ENCODE assay signal across 8 cellular contexts in genomic region chr10:63265646-63266207, GRCh38.
DNase-seq lines count a peak whose midpoint lies in the region; ATAC-seq and TF ChIP-seq lines count a peak whose summit lies in the region.

No MANE protein-coding gene starts in this region.

- H3K4me3 Mint-ChIP-seq in dendritic cell treated with granulocyte-macrophage colony-stimulating factor and Interleukin-4, amounts not matched to agents 40 ng/mL and 50 ng/mL, for 4 days, result peak overlapping the region; percentile 83
- H3K4me3 Mint-ChIP-seq in natural killer cell treated with Interleukin-12 subunit alpha and Interleukin-12 subunit beta and Interleukin-15 and Interleukin-18, amount 100 ng/mL, for 72 hours, result peak overlapping the region; percentile 99

- H4K20me1 ChIP-seq in Loucy (ENCODE audit: insufficient read depth, low read length, poor library complexity, severe bottlenecking), result peaks cover 66% of the 10 kb centered on the region

- TF ChIP-seq CTCF in BJ (IDR thresholded peaks at IDR 0.05; ENCODE audit: insufficient read depth, low read depth, low read length) (no peak), Loucy (conservative IDR thresholded peaks at IDR 0.05; ENCODE audit: low read length) (no peak)

- POLR2A ChIA-PET in BJ (lab: Charles Lee), result no interaction called here

- no peaks in the 10 kb centered on the region for H3K36me3 ChIP-seq in BJ (ENCODE audit: control insufficient read depth, insufficient read depth, low read length)
- H3K36me3 ChIP-seq in Loucy (ENCODE audit: insufficient read depth, low read length), result no peaks in the 10 kb centered on the region

- peaks cover 41% of the 10 kb centered on the region for H3K4me1 ChIP-seq in Loucy (ENCODE audit: insufficient read depth, low read length, poor library complexity, severe bottlenecking)

- CTCF ChIA-PET in BJ (lab: Yijun Ruan, JAX), result interaction anchor here (0.9 to 1.1 kb wide), 2 partner anchors 99 to 363 kb away, joined by 3 read pairs; no protein-coding TSS in a partner anchor

- no peak overlapping the region for H2AFZ ChIP-seq in Loucy (ENCODE audit: low read length)

- peak overlapping the region; percentile 96 for H3K27ac Mint-ChIP-seq in dendritic cell treated with granulocyte-macrophage colony-stimulating factor and Interleukin-4, amounts not matched to agents 40 ng/mL and 50 ng/mL, for 4 days
- H3K27ac Mint-ChIP-seq in natural killer cell treated with Interleukin-12 subunit alpha and Interleukin-12 subunit beta and Interleukin-15 and Interleukin-18, amount 100 ng/mL, for 72 hours, result peak overlapping the region; percentile 98

- H3K9me3 Mint-ChIP-seq in dendritic cell treated with granulocyte-macrophage colony-stimulating factor and Interleukin-4, amounts not matched to agents 40 ng/mL and 50 ng/mL, for 4 days, result no peaks in the 10 kb centered on the region
- H3K9me3 Mint-ChIP-seq in natural killer cell treated with Interleukin-12 subunit alpha and Interleukin-12 subunit beta and Interleukin-15 and Interleukin-18, amount 100 ng/mL, for 72 hours, result no peaks in the 10 kb centered on the region

- DNase-seq in BJ (ENCODE audit: low read depth) (no peak), HK-2 (ENCODE audit: unreplicated experiment) (no peak), epidermal melanocyte (ENCODE audit: insufficient read length, low spot score) (no peak), KG1 (lab: John Stamatoyannopoulos, UW) (no peak)
- no peak for DNase-seq in natural killer cell treated with Interleukin-12 subunit alpha and Interleukin-12 subunit beta and Interleukin-15 and Interleukin-18, amount 100 ng/mL, for 72 hours (ENCODE audit: low spot score)

- H3K27me3 ChIP-seq in BJ (ENCODE audit: control insufficient read depth, insufficient read depth, low read length) (no peaks in the 10 kb centered on the region), Loucy (ENCODE audit: insufficient read depth, low read length, poor library complexity, severe bottlenecking) (no peaks in the 10 kb centered on the region)

- peaks cover 17% of the 10 kb centered on the region for H3K36me3 Mint-ChIP-seq in dendritic cell treated with granulocyte-macrophage colony-stimulating factor and Interleukin-4, amounts not matched to agents 40 ng/mL and 50 ng/mL, for 4 days (ENCODE audit: low read depth)
- peaks cover 8% of the 10 kb centered on the region for H3K36me3 Mint-ChIP-seq in natural killer cell treated with Interleukin-12 subunit alpha and Interleukin-12 subunit beta and Interleukin-15 and Interleukin-18, amount 100 ng/mL, for 72 hours

- peak overlapping the region; percentile 92 for H3K4me2 ChIP-seq in Loucy (ENCODE audit: low read depth, low read length, poor library complexity, severe bottlenecking)

- ATAC-seq in natural killer cell treated with Interleukin-12 subunit alpha and Interleukin-12 subunit beta and Interleukin-15 and Interleukin-18, amount 100 ng/mL, for 72 hours, result no peak
- no peak for ATAC-seq in GM19397 (IDR thresholded peaks at IDR 0.05; ENCODE audit: unreplicated experiment)

- H3K9ac ChIP-seq in Loucy (ENCODE audit: low read depth, low read length, poor library complexity, severe bottlenecking), result peak overlapping the region; percentile 79

- H3K9me3 ChIP-seq in Loucy (ENCODE audit: insufficient read depth, low read depth, low read length), result no peaks in the 10 kb centered on the region

- H3F3A ChIP-seq in Loucy (ENCODE audit: low read depth), result no peaks in the 10 kb centered on the region

- H3K27me3 Mint-ChIP-seq in dendritic cell treated with granulocyte-macrophage colony-stimulating factor and Interleukin-4, amounts not matched to agents 40 ng/mL and 50 ng/mL, for 4 days, result no peaks in the 10 kb centered on the region
- no peaks in the 10 kb centered on the region for H3K27me3 Mint-ChIP-seq in natural killer cell treated with Interleukin-12 subunit alpha and Interleukin-12 subunit beta and Interleukin-15 and Interleukin-18, amount 100 ng/mL, for 72 hours

- no peaks in the 10 kb centered on the region for H3K9me2 ChIP-seq in Loucy (replicated peaks; ENCODE audit: low read depth, low read length)

- intact Hi-C loops in dendritic cell treated with granulocyte-macrophage colony-stimulating factor and Interleukin-4, amounts not matched to agents 40 ng/mL and 50 ng/mL, for 4 days (cut with micrococcal nuclease), result loop anchor here (5.0 to 10.0 kb wide), 5 partner anchors 48 to 451 kb away; partner anchors contain the start of genes EGR2 and REEP3

- H3K4me3 ChIP-seq in BJ (ENCODE audit: low read depth, low read length), result peak overlapping the region; percentile 49
- H3K4me3 ChIP-seq in Loucy (ENCODE audit: low read length, poor library complexity, severe bottlenecking), result peak overlapping the region; percentile 84

- peaks cover 91% of the 10 kb centered on the region for H3K79me2 ChIP-seq in Loucy (ENCODE audit: insufficient read depth, low read length)

- peaks cover 32% of the 10 kb centered on the region for H3K4me1 Mint-ChIP-seq in dendritic cell treated with granulocyte-macrophage colony-stimulating factor and Interleukin-4, amounts not matched to agents 40 ng/mL and 50 ng/mL, for 4 days (ENCODE audit: low read depth)
- H3K4me1 Mint-ChIP-seq in natural killer cell treated with Interleukin-12 subunit alpha and Interleukin-12 subunit beta and Interleukin-15 and Interleukin-18, amount 100 ng/mL, for 72 hours (ENCODE audit: low read depth in 2 of 2), result peaks cover 21 to 26% of the 10 kb centered on the region in 2 donors
